Comparison of ENCODE assay signal across 1 cellular context in the genomic region with DNA sequence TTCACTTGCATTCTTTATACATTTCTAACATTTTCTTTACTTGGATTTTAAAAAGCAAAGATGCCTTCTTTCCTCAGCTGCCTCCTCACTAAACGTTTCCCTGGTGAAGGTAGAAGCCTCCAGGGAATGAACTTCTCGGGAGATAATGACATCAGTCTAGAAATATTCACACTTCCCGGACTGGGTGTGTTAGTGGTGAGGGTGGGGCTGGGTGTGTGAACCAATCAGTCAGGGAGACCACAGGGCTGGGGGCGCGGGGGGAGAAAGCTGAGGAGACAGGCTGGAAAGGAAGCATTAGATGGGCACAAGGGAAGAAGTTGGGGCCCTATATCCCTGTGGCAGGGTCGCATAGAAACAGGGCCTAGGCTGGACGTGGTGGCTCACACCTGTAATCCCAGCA.
TF ChIP-seq lines count a peak whose summit lies in the region.

No MANE protein-coding gene starts in this region.

TF ChIP-seq in GM23338, 12 proteins besides CTCF, POLR2A, EP300 and RAD21 (continued from another document):
- TF ChIP-seq NANOG (IDR thresholded peaks at IDR 0.05; ENCODE audit: borderline replicate concordance) (no peak), JUNB (IDR thresholded peaks at IDR 0.05; ENCODE audit: unreplicated experiment) (no peak), EZH2 (IDR thresholded peaks at IDR 0.05; ENCODE audit: low read depth, unreplicated experiment) (no peak), EZH2phosphoT487 (IDR thresholded peaks at IDR 0.05; ENCODE audit: unreplicated experiment) (no peak), ZNF114 (CRISPR knock-in tag; IDR thresholded peaks at IDR 0.05) (no peak), POLR2AphosphoS5 (IDR thresholded peaks at IDR 0.05; ENCODE audit: low read depth) (no peak), STAT1 (IDR thresholded peaks at IDR 0.05; ENCODE audit: unreplicated experiment) (no peak)
- TF ChIP-seq, protein P1, sequence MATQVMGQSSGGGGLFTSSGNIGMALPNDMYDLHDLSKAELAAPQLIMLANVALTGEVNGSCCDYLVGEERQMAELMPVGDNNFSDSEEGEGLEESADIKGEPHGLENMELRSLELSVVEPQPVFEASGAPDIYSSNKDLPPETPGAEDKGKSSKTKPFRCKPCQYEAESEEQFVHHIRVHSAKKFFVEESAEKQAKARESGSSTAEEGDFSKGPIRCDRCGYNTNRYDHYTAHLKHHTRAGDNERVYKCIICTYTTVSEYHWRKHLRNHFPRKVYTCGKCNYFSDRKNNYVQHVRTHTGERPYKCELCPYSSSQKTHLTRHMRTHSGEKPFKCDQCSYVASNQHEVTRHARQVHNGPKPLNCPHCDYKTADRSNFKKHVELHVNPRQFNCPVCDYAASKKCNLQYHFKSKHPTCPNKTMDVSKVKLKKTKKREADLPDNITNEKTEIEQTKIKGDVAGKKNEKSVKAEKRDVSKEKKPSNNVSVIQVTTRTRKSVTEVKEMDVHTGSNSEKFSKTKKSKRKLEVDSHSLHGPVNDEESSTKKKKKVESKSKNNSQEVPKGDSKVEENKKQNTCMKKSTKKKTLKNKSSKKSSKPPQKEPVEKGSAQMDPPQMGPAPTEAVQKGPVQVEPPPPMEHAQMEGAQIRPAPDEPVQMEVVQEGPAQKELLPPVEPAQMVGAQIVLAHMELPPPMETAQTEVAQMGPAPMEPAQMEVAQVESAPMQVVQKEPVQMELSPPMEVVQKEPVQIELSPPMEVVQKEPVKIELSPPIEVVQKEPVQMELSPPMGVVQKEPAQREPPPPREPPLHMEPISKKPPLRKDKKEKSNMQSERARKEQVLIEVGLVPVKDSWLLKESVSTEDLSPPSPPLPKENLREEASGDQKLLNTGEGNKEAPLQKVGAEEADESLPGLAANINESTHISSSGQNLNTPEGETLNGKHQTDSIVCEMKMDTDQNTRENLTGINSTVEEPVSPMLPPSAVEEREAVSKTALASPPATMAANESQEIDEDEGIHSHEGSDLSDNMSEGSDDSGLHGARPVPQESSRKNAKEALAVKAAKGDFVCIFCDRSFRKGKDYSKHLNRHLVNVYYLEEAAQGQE (IDR thresholded peaks at IDR 0.05; ENCODE audit: unreplicated experiment) = no peak
- TF ChIP-seq, protein P2, sequence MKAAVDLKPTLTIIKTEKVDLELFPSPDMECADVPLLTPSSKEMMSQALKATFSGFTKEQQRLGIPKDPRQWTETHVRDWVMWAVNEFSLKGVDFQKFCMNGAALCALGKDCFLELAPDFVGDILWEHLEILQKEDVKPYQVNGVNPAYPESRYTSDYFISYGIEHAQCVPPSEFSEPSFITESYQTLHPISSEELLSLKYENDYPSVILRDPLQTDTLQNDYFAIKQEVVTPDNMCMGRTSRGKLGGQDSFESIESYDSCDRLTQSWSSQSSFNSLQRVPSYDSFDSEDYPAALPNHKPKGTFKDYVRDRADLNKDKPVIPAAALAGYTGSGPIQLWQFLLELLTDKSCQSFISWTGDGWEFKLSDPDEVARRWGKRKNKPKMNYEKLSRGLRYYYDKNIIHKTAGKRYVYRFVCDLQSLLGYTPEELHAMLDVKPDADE (IDR thresholded peaks at IDR 0.05) = no peak
